8 cellular contexts compared by ENCODE assay signal in the genomic region with DNA sequence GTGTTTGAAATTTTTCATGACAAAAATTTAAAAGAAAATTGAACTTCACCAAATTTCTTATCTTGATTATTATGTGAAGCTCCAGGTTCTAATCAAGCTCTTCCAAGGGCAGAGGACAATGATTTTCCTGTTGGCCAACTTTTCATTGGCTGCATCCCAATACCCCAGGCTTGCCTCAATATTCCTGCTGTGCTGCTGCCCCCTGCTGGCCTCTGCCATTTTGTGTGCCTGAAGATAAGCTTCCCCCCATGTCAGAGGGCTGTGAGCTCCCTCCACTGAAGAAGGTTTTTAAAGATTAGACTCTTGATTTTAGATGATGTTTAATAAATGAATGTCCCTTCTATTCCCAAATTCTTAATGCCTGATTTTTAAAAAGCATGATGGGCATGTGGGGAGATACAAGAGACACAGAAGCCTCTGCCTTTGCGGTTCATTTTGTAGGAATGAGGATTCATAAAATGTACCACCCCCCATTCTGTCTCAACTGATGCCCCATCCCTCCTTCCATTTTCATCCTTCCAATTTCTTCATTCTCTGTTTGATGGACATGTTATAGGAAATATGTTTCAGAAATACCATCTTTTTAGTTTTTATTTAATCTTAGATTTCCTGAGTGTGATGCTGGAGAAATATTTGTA.
DNase-seq lines count a peak whose midpoint lies in the region; ATAC-seq and TF ChIP-seq lines count a peak whose summit lies in the region.

No MANE protein-coding gene starts in this region.

- DNase-seq in DMS53 treated with DMSO at 0.1 percent for 48 hours (lab: John Stamatoyannopoulos, UW; ENCODE audit: unreplicated experiment) (peak; percentile 6), HuH-7 (ENCODE audit: low spot score) (peak; percentile 44), RWPE2 (ENCODE audit: low spot score) (no peak), left cardiac atrium (peak; percentile 76), skeletal muscle cell (ENCODE audit: low read depth) (peak; percentile 8)
- peak; percentile 75 for DNase-seq in activated naive CD8-positive, alpha-beta T cell treated with anti-CD3 and anti-CD28 coated beads, Interleukin-2, amount 50 U/mL, for 24 hours

- H3K36me3 Mint-ChIP-seq in activated naive CD8-positive, alpha-beta T cell treated with anti-CD3 and anti-CD28 coated beads, Interleukin-2, amount 50 U/mL, for 24 hours (ENCODE audit: low read depth): no peaks in the 10 kb centered on the region

- peak; percentile 93 for TF ChIP-seq CTCF in RWPE2 (IDR thresholded peaks at IDR 0.05; ENCODE audit: poor library complexity, severe bottlenecking)

- peaks cover 6% of the 10 kb centered on the region for H3K4me1 Mint-ChIP-seq in activated naive CD8-positive, alpha-beta T cell treated with anti-CD3 and anti-CD28 coated beads, Interleukin-2, amount 50 U/mL, for 24 hours

- no peaks in the 10 kb centered on the region for H3K36me3 ChIP-seq in RWPE2 (ENCODE audit: low read depth)

- intact Hi-C loops in left cardiac atrium (cut with DNase I): loop anchor here in 1 of 2 donors (2.0 kb wide), 1 partner anchor 131 kb away; no protein-coding TSS in a partner anchor

- no peaks in the 10 kb centered on the region for H3K9me3 ChIP-seq in RWPE2 (ENCODE audit: severe bottlenecking)

- no peak overlapping the region for H3K27ac ChIP-seq in RWPE2 (ENCODE audit: poor library complexity, severe bottlenecking)

- H3K4me3 Mint-ChIP-seq in activated naive CD8-positive, alpha-beta T cell treated with anti-CD3 and anti-CD28 coated beads, Interleukin-2, amount 50 U/mL, for 24 hours: no peak overlapping the region

- ATAC-seq in RWPE2 (ENCODE audit: low read depth) (peak; percentile 71), left cardiac atrium (peak in 1 of 2 donors; percentile 48), GM18517 (IDR thresholded peaks at IDR 0.05; ENCODE audit: unreplicated experiment) (no peak), HG02678 (IDR thresholded peaks at IDR 0.05; ENCODE audit: unreplicated experiment) (no peak)
- ATAC-seq in activated naive CD8-positive, alpha-beta T cell treated with anti-CD3 and anti-CD28 coated beads, Interleukin-2, amount 50 U/mL, for 24 hours: no peak

- H3K27me3 Mint-ChIP-seq in activated naive CD8-positive, alpha-beta T cell treated with anti-CD3 and anti-CD28 coated beads, Interleukin-2, amount 50 U/mL, for 24 hours: peaks cover 43% of the 10 kb centered on the region

- H3K4me1 ChIP-seq in RWPE2 (ENCODE audit: insufficient read depth, poor library complexity, severe bottlenecking): no peaks in the 10 kb centered on the region

- H3K27ac Mint-ChIP-seq in activated naive CD8-positive, alpha-beta T cell treated with anti-CD3 and anti-CD28 coated beads, Interleukin-2, amount 50 U/mL, for 24 hours: no peak overlapping the region

- H3K9me3 Mint-ChIP-seq in activated naive CD8-positive, alpha-beta T cell treated with anti-CD3 and anti-CD28 coated beads, Interleukin-2, amount 50 U/mL, for 24 hours: peaks cover 6% of the 10 kb centered on the region

- H3K4me3 ChIP-seq in RWPE2 (ENCODE audit: severe bottlenecking) (no peak overlapping the region), skeletal muscle cell (ENCODE audit: low read depth, low read length) (no peak overlapping the region)

- H3K27me3 ChIP-seq in RWPE2 (ENCODE audit: insufficient read depth, poor library complexity, severe bottlenecking): peaks cover 22% of the 10 kb centered on the region
